8 cellular contexts compared by ENCODE assay signal in genomic region chr5:43484049-43484849, GRCh38.
A peak's percentile ranks its signal among the peaks of the same experiment; 100 is the strongest.
DNase-seq lines count a peak whose midpoint lies in the region; ATAC-seq lines count a peak whose summit lies in the region.

No MANE protein-coding gene starts in this region.

- peak; percentile 82 for ATAC-seq in GM18511 (IDR thresholded peaks at IDR 0.05; ENCODE audit: unreplicated experiment)
- ATAC-seq in HG03045 (IDR thresholded peaks at IDR 0.05; ENCODE audit: unreplicated experiment) = peak; percentile 79

- DNase-seq in NCI-H2029 treated with DMSO at 0.1 percent for 48 hours (lab: John Stamatoyannopoulos, UW) = peak; percentile 58
- peak; percentile 73 for DNase-seq in T1000 (lab: John Stamatoyannopoulos, UW)
- DNase-seq in astrocyte of the hippocampus (ENCODE audit: low read depth, low spot score) = peak; percentile 94
- peak; percentile 46 to 97 (median 80) for DNase-seq in hypothalamus (lab: John Stamatoyannopoulos, UW)
- peak; percentile 96 for DNase-seq in retina
- no peak for DNase-seq in cortex of kidney (lab: John Stamatoyannopoulos, UW)
